In the genomic region with DNA sequence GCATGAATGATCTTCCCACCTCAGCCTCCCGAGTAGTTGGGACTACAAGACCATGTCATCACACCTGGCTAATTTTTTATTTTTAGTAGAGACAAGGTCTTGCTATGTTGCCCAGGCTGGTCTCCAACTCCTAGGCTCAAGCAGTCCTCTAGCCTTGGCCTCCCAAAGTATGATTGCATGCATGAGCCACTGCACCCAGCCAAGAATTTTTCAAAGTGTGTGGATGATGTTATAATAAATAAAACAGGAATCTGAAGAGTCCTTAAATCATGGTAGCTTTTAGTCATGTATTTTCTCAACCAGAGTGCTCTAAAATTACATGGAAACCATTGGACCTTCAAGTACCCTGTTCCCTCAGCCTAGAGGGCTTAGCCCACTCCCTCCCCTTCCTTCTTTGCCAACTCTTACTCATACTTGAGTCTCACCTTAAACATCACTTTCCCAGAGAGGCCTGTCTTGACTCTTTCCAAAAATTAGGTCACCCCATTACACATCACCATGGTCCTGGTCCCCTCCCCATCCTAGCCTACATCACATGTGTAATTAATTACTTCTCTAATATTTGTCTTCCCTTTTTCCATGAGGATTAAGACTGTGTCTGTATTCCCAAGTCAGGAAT, we compare ENCODE assay signal across 16 cellular contexts.
"Had no signal": no experiment of that assay in that cellular context is flagged by ENCODE, and none has a peak within 500 bp of the region (broad histone marks: within the 10 kb centered on the region; RNA-seq: fewer than 3 reads in every experiment).

No MANE protein-coding gene starts in this region.

- H3K36me3 ChIP-seq: gastrocnemius medialis, heart right ventricle, left ventricle myocardium inferior, tibial nerve had no signal

- H3K27ac ChIP-seq: gastrocnemius medialis, heart right ventricle, left ventricle myocardium inferior, psoas muscle, testis, tibial nerve had no signal

- DNase-seq: cerebellar nuclear complex; erythroblast; gastrocnemius medialis; heart right ventricle; hypothalamus; islet precursor cell; left ventricle myocardium inferior; naive thymus-derived CD4-positive, alpha-beta T cell; nephron progenitor cell; psoas muscle; stimulated activated CD4-positive, alpha-beta T cell treated with anti-CD3 and anti-CD28 coated beads, Interleukin-2, amount 100 ng/mL, for 24 hours; stimulated activated CD4-positive, alpha-beta T cell treated with anti-CD3 and anti-CD28 coated beads, Interleukin-4, amount 100 ng/mL, for 4 hours; stimulated activated naive B cell treated with anti-CD40 and anti-IgM and Interleukin-4, amounts not matched to agents 10 μg/mL and 1 μg/mL and 100 μg/mL, for 72 hours; stimulated activated naive CD8-positive, alpha-beta T cell treated with anti-CD3 and anti-CD28 coated beads, Interleukin-15, amount 100 ng/mL, for 72 hours; testis had no signal

- H3K27me3 ChIP-seq: gastrocnemius medialis, testis, tibial nerve had no signal

- H3K9me3 ChIP-seq: gastrocnemius medialis, heart right ventricle, left ventricle myocardium inferior, psoas muscle, testis, tibial nerve had no signal

- H3K4me3 ChIP-seq: gastrocnemius medialis, heart right ventricle, left ventricle myocardium inferior, psoas muscle, testis, tibial nerve had no signal

- H3K4me1 ChIP-seq: gastrocnemius medialis, heart right ventricle, left ventricle myocardium inferior, psoas muscle, testis, tibial nerve had no signal
